In genomic region chr2:139684286-139684860, GRCh38 we compare ENCODE assay signal across 22 cellular contexts.
"Had no signal": no experiment of that assay in that cellular context is flagged by ENCODE, and none has a peak within 500 bp of the region (broad histone marks: within the 10 kb centered on the region; RNA-seq: fewer than 3 reads in every experiment).

No MANE protein-coding gene starts in this region.

- H3K9me3 ChIP-seq: esophagus muscularis mucosa, lower lobe of right lung, neutrophil, right lobe of liver, testis, transverse colon had no signal

- ATAC-seq: foreskin keratinocyte; left lung; lower lobe of right lung; right lobe of liver; stimulated activated naive CD8-positive, alpha-beta T cell treated with anti-CD3 and anti-CD28 coated beads, Interleukin-15, Interleukin-2, amounts not matched to agents 100 U/mL and 50 U/mL, for 24 hours had no signal

- H3K27me3 ChIP-seq: brain microvascular endothelial cell, esophagus muscularis mucosa, foreskin keratinocyte, left lung, neutrophil, right lobe of liver, testis, transverse colon had no signal

- H3K4me3 ChIP-seq: esophagus muscularis mucosa, left lung, lower lobe of right lung, right lobe of liver, testis, transverse colon had no signal

- H3K36me3 ChIP-seq: brain microvascular endothelial cell, esophagus muscularis mucosa, left lung, lower lobe of right lung, neutrophil, right lobe of liver, transverse colon had no signal

- FAIRE-seq: astrocyte had no signal

- H3K4me1 ChIP-seq: esophagus muscularis mucosa, foreskin keratinocyte, left lung, lower lobe of right lung, right lobe of liver, testis, transverse colon had no signal

- DNase-seq: activated CD4-positive, alpha-beta memory T cell treated with anti-CD3 and anti-CD28 coated beads for 36 hours; activated CD4-positive, alpha-beta T cell treated with anti-CD3 and anti-CD28 coated beads, Interleukin-2, amount 10 ng/mL, durations not matched to agents 24 days and 14 days; activated CD4-positive, CD25-positive, alpha-beta regulatory T cell treated with anti-CD3 and anti-CD28 coated beads, Interleukin-2, amount 50 U/mL, for 72 hours; activated CD8-positive, alpha-beta memory T cell treated with anti-CD3 and anti-CD28 coated beads, Interleukin-2, amount 50 U/mL, for 4 hours; activated gamma-delta T cell; activated naive CD4-positive, alpha-beta T cell treated with anti-CD3 and anti-CD28 coated beads, Interleukin-2, amount 10 ng/mL, durations not matched to agents 7 days and 5 days; activated T-cell treated with anti-CD3 and anti-CD28 coated beads, Interleukin-2, amount 50 U/mL, for 1 hour; amniotic stem cell; brain microvascular endothelial cell; foreskin keratinocyte; kidney glomerular epithelial cell; left lung; lower lobe of right lung; right lobe of liver; stimulated activated CD4-positive, alpha-beta T cell treated with anti-CD3 and anti-CD28 coated beads, Interleukin-12 subunit alpha, Interleukin-12 subunit beta, amount 100 ng/mL, for 4 hours; stimulated activated CD4-positive, alpha-beta T cell treated with anti-CD3 and anti-CD28 coated beads, Interleukin-4, amount 100 ng/mL, for 1 hour; stimulated activated naive CD8-positive, alpha-beta T cell treated with anti-CD3 and anti-CD28 coated beads, Interleukin-15, Interleukin-2, amounts not matched to agents 100 U/mL and 50 U/mL, for 24 hours; testis; transverse colon had no signal

- H3K27ac ChIP-seq: brain microvascular endothelial cell, esophagus muscularis mucosa, foreskin keratinocyte, left lung, lower lobe of right lung, neutrophil, right lobe of liver, testis, transverse colon had no signal
